Comparison of ENCODE assay signal across 13 cellular contexts in genomic region chr17:51540151-51540550, GRCh38.
DNase-seq lines count a peak whose midpoint lies in the region; ATAC-seq and TF ChIP-seq lines count a peak whose summit lies in the region.
"Had no signal": no experiment of that assay in that cellular context is flagged by ENCODE, and none has a peak within 500 bp of the region (broad histone marks: within the 10 kb centered on the region; RNA-seq: fewer than 3 reads in every experiment).

No MANE protein-coding gene starts in this region.

- 90% methylated on average over 6 of the region's 6 CpGs for whole genome bisulfite sequencing in hepatocyte (ENCODE audit: low lambda C conversion rate, missing lambda C conversion rate)

- peak; percentile 51 for ATAC-seq in CD4-positive, alpha-beta T cell (ENCODE audit: poor library complexity)

- no peaks in the 10 kb centered on the region for H3K9me2 ChIP-seq in hepatocyte (replicated peaks; ENCODE audit: insufficient read depth)

- CTCF ChIA-PET in CD4-positive, alpha-beta T cell (lab: Charles Lee): interaction anchor here (1.2 to 1.3 kb wide), 2 partner anchors 166 to 168 kb away, joined by 3 read pairs; no protein-coding TSS in a partner anchor

- H3K27me3 Mint-ChIP-seq in CD4-positive, alpha-beta T cell: no peaks in the 10 kb centered on the region
- peaks cover 10% of the 10 kb centered on the region for H3K27me3 Mint-ChIP-seq in type B pancreatic cell

- H3K4me3 Mint-ChIP-seq in CD4-positive, alpha-beta T cell: no peak overlapping the region
- no peak overlapping the region for H3K4me3 Mint-ChIP-seq in type B pancreatic cell
- H3K4me3 Mint-ChIP-seq: memory B cell had no signal

- H3K4me2 ChIP-seq in hepatocyte: no peak overlapping the region

- H3K36me3 ChIP-seq in hepatocyte (replicated peaks; ENCODE audit: insufficient read depth, low read depth): no peaks in the 10 kb centered on the region
- H3K36me3 ChIP-seq: colonic mucosa, thyroid gland had no signal

- intact Hi-C loops in CD4-positive, alpha-beta T cell (cut with DNase I, micrococcal nuclease): loop anchor here (1.0 to 10.0 kb wide), 4 partner anchors 168 to 241 kb away; no protein-coding TSS in a partner anchor

- H2AFZ ChIP-seq in hepatocyte: no peak overlapping the region

- H3K4me1 Mint-ChIP-seq in CD4-positive, alpha-beta T cell (ENCODE audit: low read depth): peaks cover 15% of the 10 kb centered on the region
- H3K4me1 Mint-ChIP-seq in type B pancreatic cell (ENCODE audit: unreplicated experiment): no peaks in the 10 kb centered on the region
- H3K4me1 Mint-ChIP-seq: memory B cell had no signal

- H3K79me2 ChIP-seq in hepatocyte: no peaks in the 10 kb centered on the region

- peak overlapping the region; percentile 30 for H3K27ac Mint-ChIP-seq in CD4-positive, alpha-beta T cell
- no peak overlapping the region for H3K27ac Mint-ChIP-seq in type B pancreatic cell
- H3K27ac Mint-ChIP-seq: memory B cell had no signal

- DNase-seq in Ammon's horn (ENCODE audit: low spot score) (peak; percentile 72), RKO (ENCODE audit: low spot score) (peak; percentile 21), hepatocyte (ENCODE audit: low spot score) (no peak), activated gamma-delta T cell (lab: John Stamatoyannopoulos, UW) (no peak), type B pancreatic cell (ENCODE audit: extremely low spot score, unreplicated experiment) (no peak), cortex of kidney (lab: John Stamatoyannopoulos, UW) (no peak)
- peak in 3 of 10 experiments; percentile 0 to 29 (median 3) for DNase-seq in CD4-positive, alpha-beta T cell
- DNase-seq: Calu3, colonic mucosa, KBM-7, NCI-H2029 treated with DMSO at 0.1 percent for 48 hours, thyroid gland had no signal

- no peaks in the 10 kb centered on the region for H3K27me3 ChIP-seq in CD4-positive, alpha-beta T cell (ENCODE audit: control insufficient read depth, insufficient read depth, low read length)
- no peaks in the 10 kb centered on the region for H3K27me3 ChIP-seq in hepatocyte
- H3K27me3 ChIP-seq: colonic mucosa, thyroid gland had no signal

- TF ChIP-seq CTCF in CD4-positive, alpha-beta T cell (IDR thresholded peaks at IDR 0.05): peak; percentile 51
- TF ChIP-seq CTCF in hepatocyte (IDR thresholded peaks at IDR 0.05; ENCODE audit: poor library complexity) (peak; percentile 7), type B pancreatic cell (conservative IDR thresholded peaks at IDR 0.05) (no peak)

- POLR2A ChIA-PET in CD4-positive, alpha-beta T cell (lab: Charles Lee): no interaction called here

- no peak overlapping the region for H3K4me3 ChIP-seq in hepatocyte
- H3K4me3 ChIP-seq: colonic mucosa, thyroid gland had no signal

- no peak overlapping the region for H3K27ac ChIP-seq in CD4-positive, alpha-beta T cell (ENCODE audit: low read depth, low read length)
- no peak overlapping the region for H3K27ac ChIP-seq in hepatocyte
- H3K27ac ChIP-seq: colonic mucosa, thyroid gland had no signal

- no peaks in the 10 kb centered on the region for H3K4me1 ChIP-seq in hepatocyte (ENCODE audit: insufficient read depth)
- H3K4me1 ChIP-seq: colonic mucosa, thyroid gland had no signal

- H3K9me3 ChIP-seq in CD4-positive, alpha-beta T cell (ENCODE audit: control insufficient read depth, low read length): no peaks in the 10 kb centered on the region
- H3K9me3 ChIP-seq in hepatocyte (ENCODE audit: low read depth): no peaks in the 10 kb centered on the region
- H3K9me3 ChIP-seq: colonic mucosa, thyroid gland had no signal

- no peaks in the 10 kb centered on the region for H4K20me1 ChIP-seq in hepatocyte (ENCODE audit: insufficient read depth, poor library complexity, severe bottlenecking)

- no peaks in the 10 kb centered on the region for H3K36me3 Mint-ChIP-seq in CD4-positive, alpha-beta T cell (ENCODE audit: low read depth)
- H3K36me3 Mint-ChIP-seq in type B pancreatic cell: no peaks in the 10 kb centered on the region
- H3K36me3 Mint-ChIP-seq: memory B cell had no signal

- no peaks in the 10 kb centered on the region for H3K9me3 Mint-ChIP-seq in CD4-positive, alpha-beta T cell
- no peaks in the 10 kb centered on the region for H3K9me3 Mint-ChIP-seq in type B pancreatic cell
- H3K9me3 Mint-ChIP-seq: memory B cell had no signal

Comparison
In these comparisons a context has a peak if more than half of its experiments do, and no peak if none do; other contexts are left out.
1. DNase-seq: peak in Ammon's horn (single experiment) and RKO (single experiment); none in hepatocyte (single experiment), activated gamma-delta T cell (single experiment), type B pancreatic cell (single experiment) and cortex of kidney (single experiment).